Comparison of ENCODE assay signal across 12 cellular contexts in the genomic region with DNA sequence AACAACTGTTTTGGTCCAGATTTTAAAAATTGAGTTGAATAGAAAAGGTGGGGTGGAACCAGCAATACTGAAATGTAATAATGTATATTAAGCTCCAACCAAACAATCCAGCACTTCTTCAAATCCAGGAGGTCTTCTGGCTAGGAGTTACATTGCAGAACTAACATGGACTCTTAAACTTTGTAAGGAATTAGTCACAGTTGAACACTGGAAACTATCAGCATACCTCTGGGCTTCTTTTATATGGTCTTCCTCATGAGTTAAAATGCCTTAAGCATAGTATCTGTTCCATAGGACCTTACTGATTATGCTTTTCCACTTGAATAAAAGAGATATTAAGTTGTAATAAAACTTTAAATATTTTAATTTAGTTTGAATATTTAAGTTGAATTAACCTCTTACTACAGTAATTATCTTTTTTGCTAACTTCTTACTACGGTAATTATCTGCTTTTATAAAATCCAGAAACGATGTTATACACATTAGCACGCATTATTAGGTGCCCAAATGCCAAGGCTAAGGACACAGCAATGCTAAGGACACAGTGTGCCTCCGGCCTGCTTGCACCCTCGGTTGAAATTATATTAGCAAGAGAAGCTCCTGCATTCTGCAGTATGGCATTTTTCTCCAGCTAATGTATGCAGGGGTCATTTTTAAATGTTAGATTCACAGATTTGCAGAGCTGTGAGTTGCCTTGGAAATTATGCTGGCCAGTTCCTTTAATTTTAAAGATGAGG.
DNase-seq lines count a peak whose midpoint lies in the region; FAIRE-seq and TF ChIP-seq lines count a peak whose summit lies in the region.
"Had no signal": no experiment of that assay in that cellular context is flagged by ENCODE, and none has a peak within 500 bp of the region (broad histone marks: within the 10 kb centered on the region; RNA-seq: fewer than 3 reads in every experiment).

No MANE protein-coding gene starts in this region.

- H3K27me3 ChIP-seq in esophagus squamous epithelium (no peaks in the 10 kb centered on the region), osteoblast (ENCODE audit: insufficient read depth, low read length) (no peaks in the 10 kb centered on the region)

- H3K27ac ChIP-seq in esophagus squamous epithelium (peak overlapping the region in 3 of 4 donors; percentile 60 to 80 (median 78)), osteoblast (ENCODE audit: low read depth, low read length) (peak overlapping the region; percentile 23)

- intact Hi-C loops in Calu3 (cut with micrococcal nuclease; ENCODE audit: unreplicated experiment) (loop anchor here (5.0 kb wide), 1 partner anchor 58 kb away; no protein-coding TSS in a partner anchor), esophagus squamous epithelium (cut with DNase I) (no loop called here)

- H3K36me3 Mint-ChIP-seq in Calu3 (ENCODE audit: insufficient read depth, unreplicated experiment): peaks cover 39% of the 10 kb centered on the region

- peak overlapping the region; percentile 94 for H3K27ac Mint-ChIP-seq in Calu3 (ENCODE audit: unreplicated experiment)

- H3K9me3 ChIP-seq in esophagus squamous epithelium (no peaks in the 10 kb centered on the region), osteoblast (ENCODE audit: low read depth, low read length) (no peaks in the 10 kb centered on the region)

- no peak overlapping the region for H2AFZ ChIP-seq in osteoblast (ENCODE audit: low read length)

- H3K4me1 ChIP-seq in esophagus squamous epithelium (peaks cover 0 to 47% (median 0%) of the 10 kb centered on the region in 3 donors), osteoblast (ENCODE audit: insufficient read depth, low read length) (peaks cover 31% of the 10 kb centered on the region)

- H3K4me1 Mint-ChIP-seq in Calu3 (ENCODE audit: low read depth, unreplicated experiment): peaks cover 68% of the 10 kb centered on the region

- TSS peak; percentile 25 for BruUV-seq in Calu3 (replicated peaks; lab: Mats Ljungman, UMichigan)

- H3K36me3 ChIP-seq in esophagus squamous epithelium (no peaks in the 10 kb centered on the region), osteoblast (ENCODE audit: insufficient read depth, low read length) (no peaks in the 10 kb centered on the region)

- no peaks in the 10 kb centered on the region for H3K9me3 Mint-ChIP-seq in Calu3 (ENCODE audit: low read depth, unreplicated experiment)

- H3K4me3 ChIP-seq in esophagus squamous epithelium (no peak overlapping the region), osteoblast (ENCODE audit: insufficient read depth, low read length) (peak overlapping the region; percentile 43)
- H3K4me3 ChIP-seq: skin epidermis had no signal

- no peak for TF ChIP-seq POLR2A in esophagus squamous epithelium (IDR thresholded peaks at IDR 0.05)

- peak overlapping the region; percentile 79 for H3K4me2 ChIP-seq in osteoblast (ENCODE audit: insufficient read depth, low read length)

- no peaks in the 10 kb centered on the region for H3K27me3 Mint-ChIP-seq in Calu3 (ENCODE audit: unreplicated experiment)

- no peak for DNase-seq in Calu3
- peak; percentile 55 for DNase-seq in OCI-M1 (lab: John Stamatoyannopoulos, UW)
- no peak for DNase-seq in esophagus squamous epithelium (lab: John Stamatoyannopoulos, UW)
- no peak for DNase-seq in osteoblast (ENCODE audit: insufficient read length, low spot score, missing footprints)
- no peak for DNase-seq in RCC 7860 (ENCODE audit: low spot score)
- no peak for DNase-seq in HPDE6-E6E7 (ENCODE audit: extremely low spot score)
- no peak for DNase-seq in NCI-H2081 treated with DMSO at 0.1 percent for 48 hours (lab: John Stamatoyannopoulos, UW)
- no peak for DNase-seq in 8988T
- DNase-seq: aorta, hypothalamus, NCI-H2227 treated with DMSO at 0.1 percent for 48 hours had no signal

- no peaks in the 10 kb centered on the region for H4K20me1 ChIP-seq in osteoblast (ENCODE audit: insufficient read depth, low read length)

- TF ChIP-seq CTCF in Calu3 (IDR thresholded peaks at IDR 0.05; ENCODE audit: unreplicated experiment) (no peak), esophagus squamous epithelium (IDR thresholded peaks at IDR 0.05) (no peak), osteoblast (IDR thresholded peaks at IDR 0.05; ENCODE audit: extremely low read depth, low read depth, low read length) (no peak)

- whole genome bisulfite sequencing in esophagus squamous epithelium, 2 donors: 83 to 84% methylated on average over 5 of the region's 5 CpGs

- peaks cover 25% of the 10 kb centered on the region for H3K79me2 ChIP-seq in osteoblast (ENCODE audit: insufficient read depth, low read length)

- no peak for FAIRE-seq in RCC 7860 (lab: Jason Lieb, UNC)

- CTCF ChIA-PET in Calu3 (lab: Charles Lee): interaction anchor here (0.7 to 2.0 kb wide), 4 partner anchors 10 to 172 kb away, joined by 3 to 13 read pairs (median 5); no protein-coding TSS in a partner anchor

- peak overlapping the region; percentile 63 for H3K4me3 Mint-ChIP-seq in Calu3 (ENCODE audit: low read depth, unreplicated experiment)
